10 cellular contexts compared by ENCODE assay signal in the genomic region with DNA sequence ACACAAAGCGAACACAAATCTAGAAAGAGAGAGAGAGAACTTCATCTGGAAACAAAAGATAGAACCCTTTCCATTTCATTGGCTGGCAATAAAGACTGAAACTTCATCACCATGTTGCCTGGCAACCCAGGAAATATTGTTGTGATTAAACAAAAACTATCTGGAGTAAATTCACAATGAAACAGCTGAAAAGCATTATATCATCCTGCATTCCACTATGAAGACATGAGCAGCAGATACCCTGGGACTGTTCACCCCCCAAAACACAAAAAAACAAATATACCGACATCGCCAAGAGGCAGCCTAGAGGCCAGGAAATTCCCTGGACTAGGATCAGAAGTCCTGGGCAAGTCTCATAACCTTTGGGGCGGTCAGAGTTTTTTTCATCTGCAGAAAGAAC.
A peak's percentile ranks its signal among the peaks of the same experiment; 100 is the strongest.
DNase-seq lines count a peak whose midpoint lies in the region; ATAC-seq and TF ChIP-seq lines count a peak whose summit lies in the region.
"Had no signal": no experiment of that assay in that cellular context is flagged by ENCODE, and none has a peak within 500 bp of the region (broad histone marks: within the 10 kb centered on the region; RNA-seq: fewer than 3 reads in every experiment).

No MANE protein-coding gene starts in this region.

- intact Hi-C loops in uterus (cut with DNase I; ENCODE audit: low total_unique reads), result no loop called here

- no peak overlapping the region for H3K27ac Mint-ChIP-seq in activated T-cell treated with anti-CD3 and anti-CD28 coated beads, Interleukin-2, amount 50 U/mL, for 72 hours
- H3K27ac Mint-ChIP-seq: activated CD4-positive, alpha-beta memory T cell treated with anti-CD3 and anti-CD28 coated beads, Interleukin-2, amount 10 ng/mL, durations not matched to agents 7 days and 5 days had no signal

- ATAC-seq in activated T-cell treated with anti-CD3 and anti-CD28 coated beads, Interleukin-2, amount 50 U/mL, for 72 hours (replicated peaks in 1 of 2), result peak; percentile 50 to 69
- no peak for ATAC-seq in GM18505 (IDR thresholded peaks at IDR 0.05; ENCODE audit: unreplicated experiment)

- no peaks in the 10 kb centered on the region for H3K27me3 Mint-ChIP-seq in activated T-cell treated with anti-CD3 and anti-CD28 coated beads, Interleukin-2, amount 50 U/mL, for 72 hours (ENCODE audit: low read depth)
- H3K27me3 Mint-ChIP-seq: activated CD4-positive, alpha-beta memory T cell treated with anti-CD3 and anti-CD28 coated beads, Interleukin-2, amount 10 ng/mL, durations not matched to agents 7 days and 5 days had no signal

- no peaks in the 10 kb centered on the region for H3K36me3 Mint-ChIP-seq in activated T-cell treated with anti-CD3 and anti-CD28 coated beads, Interleukin-2, amount 50 U/mL, for 72 hours (ENCODE audit: insufficient read depth in 2 of 2)

- TF ChIP-seq CTCF in epithelial cell of proximal tubule (conservative IDR thresholded peaks at IDR 0.05; ENCODE audit: low read depth, low read length) (no peak), uterus (IDR thresholded peaks at IDR 0.05) (no peak)

- H3K4me1 Mint-ChIP-seq in activated T-cell treated with anti-CD3 and anti-CD28 coated beads, Interleukin-2, amount 50 U/mL, for 72 hours (ENCODE audit: low read depth), result peaks cover 63% of the 10 kb centered on the region

- no peaks in the 10 kb centered on the region for H3K36me3 ChIP-seq in uterus

- H3K4me1 ChIP-seq in uterus, result no peaks in the 10 kb centered on the region

- peak overlapping the region; percentile 67 to 82 for H3K27ac ChIP-seq in uterus

- H3K4me3 Mint-ChIP-seq in activated T-cell treated with anti-CD3 and anti-CD28 coated beads, Interleukin-2, amount 50 U/mL, for 72 hours, result peak overlapping the region; percentile 4 to 10
- H3K4me3 Mint-ChIP-seq: activated CD4-positive, alpha-beta memory T cell treated with anti-CD3 and anti-CD28 coated beads, Interleukin-2, amount 10 ng/mL, durations not matched to agents 7 days and 5 days had no signal

- H3K4me3 ChIP-seq in epithelial cell of proximal tubule (ENCODE audit: low read depth, low read length), result no peak overlapping the region
- no peak overlapping the region for H3K4me3 ChIP-seq in uterus

- TF ChIP-seq POLR2A in uterus (IDR thresholded peaks at IDR 0.05) (no peak), GM18505 (IDR thresholded peaks at IDR 0.05; ENCODE audit: borderline replicate concordance, extremely low read depth, insufficient read depth, insufficient read length) (no peak)

- H3K9me3 Mint-ChIP-seq in activated T-cell treated with anti-CD3 and anti-CD28 coated beads, Interleukin-2, amount 50 U/mL, for 72 hours, result peaks cover 0 to under 1% of the 10 kb centered on the region in 2 donors
- H3K9me3 Mint-ChIP-seq: activated CD4-positive, alpha-beta memory T cell treated with anti-CD3 and anti-CD28 coated beads, Interleukin-2, amount 10 ng/mL, durations not matched to agents 7 days and 5 days had no signal

- no peaks in the 10 kb centered on the region for H3K27me3 ChIP-seq in uterus

- DNase-seq in activated T-cell treated with anti-CD3 and anti-CD28 coated beads, Interleukin-2, amount 50 U/mL, for 72 hours, result no peak
- DNase-seq in activated T-cell treated with anti-CD3 and anti-CD28 coated beads for 4 hours (no peak), epithelial cell of proximal tubule (ENCODE audit: low read depth) (peak; percentile 33), myocyte (ENCODE audit: low read depth) (peak; percentile 71), uterus (peak in 1 of 2 donors; percentile 48), NCI-H524 (lab: John Stamatoyannopoulos, UW) (no peak), MV-4-11 (lab: John Stamatoyannopoulos, UW) (no peak)
- DNase-seq: activated CD4-positive, alpha-beta memory T cell treated with anti-CD3 and anti-CD28 coated beads, Interleukin-2, amount 10 ng/mL, durations not matched to agents 7 days and 5 days; trophoblast cell had no signal

- H3K9me3 ChIP-seq in uterus, result no peaks in the 10 kb centered on the region

Comparison
In these comparisons a context has a peak if more than half of its experiments do, and no peak if none do; other contexts are left out.
1. DNase-seq: peak in epithelial cell of proximal tubule (single experiment) and myocyte (single experiment); none in activated T-cell treated with anti-CD3 and anti-CD28 coated beads, Interleukin-2, amount 50 U/mL, for 72 hours (0 of 2), activated T-cell treated with anti-CD3 and anti-CD28 coated beads for 4 hours (single experiment), NCI-H524 (0 of 2) and MV-4-11 (single experiment).